ENCODE assay signal across 8 cellular contexts in genomic region chr7:155344618-155345433, GRCh38. TPM values are rescaled to one million over a fixed set of nuclear protein-coding genes. Genes with fewer than 3 reads are reported as not detected.
A peak's percentile ranks its signal among the peaks of the same experiment; 100 is the strongest.
DNase-seq lines count a peak whose midpoint lies in the region; ATAC-seq and TF ChIP-seq lines count a peak whose summit lies in the region.

No MANE protein-coding gene starts in this region.

- H3K27me3 Mint-ChIP-seq in activated naive CD8-positive, alpha-beta T cell treated with anti-CD3 and anti-CD28 coated beads for 36 hours: peaks cover 12% of the 10 kb centered on the region

- intact Hi-C loops in heart right ventricle (cut with DNase I): loop anchor here (1.0 to 10.0 kb wide), 12 partner anchors 43 to 433 kb away; no protein-coding TSS in a partner anchor
- intact Hi-C loops in posterior vena cava (cut with DNase I): loop anchor here (2.0 to 5.0 kb wide), 3 partner anchors 154 to 418 kb away; no protein-coding TSS in a partner anchor
- intact Hi-C loops in upper lobe of right lung (cut with DNase I): loop anchor here (10.0 kb wide), 2 partner anchors 160 to 420 kb away; no protein-coding TSS in a partner anchor

- H3K4me3 ChIP-seq in heart right ventricle: peak overlapping the region in 9 of 10 donors; percentile 24 to 50 (median 40)
- peak overlapping the region; percentile 43 for H3K4me3 ChIP-seq in upper lobe of right lung

- WGBS in heart right ventricle, 2 donors: 3% methylated on average over 40 to 62 of the region's 62 CpGs

- H3K4me1 ChIP-seq in heart right ventricle (peaks cover 0 to 11% (median 8%) of the 10 kb centered on the region in 9 donors), upper lobe of right lung (no peaks in the 10 kb centered on the region)

- H3K27me3 ChIP-seq in heart right ventricle: peaks cover 0 to 30% (median 17%) of the 10 kb centered on the region in 7 donors
- H3K27me3 ChIP-seq in upper lobe of right lung: peaks cover 5% of the 10 kb centered on the region

- no peaks in the 10 kb centered on the region for H3K9me3 Mint-ChIP-seq in activated naive CD8-positive, alpha-beta T cell treated with anti-CD3 and anti-CD28 coated beads for 36 hours

- H3K27ac Mint-ChIP-seq in activated naive CD8-positive, alpha-beta T cell treated with anti-CD3 and anti-CD28 coated beads for 36 hours: no peak overlapping the region

- H3K27ac ChIP-seq in heart right ventricle (peak overlapping the region in 1 of 10 donors; percentile 15), upper lobe of right lung (no peak overlapping the region)

- ATAC-seq in heart right ventricle: peak; percentile 88 to 97 (median 96)
- ATAC-seq in upper lobe of right lung: peak; percentile 97

- H3K4me1 Mint-ChIP-seq in activated naive CD8-positive, alpha-beta T cell treated with anti-CD3 and anti-CD28 coated beads for 36 hours: peaks cover 7% of the 10 kb centered on the region

- H3K9me3 ChIP-seq in heart right ventricle: no peaks in the 10 kb centered on the region
- H3K9me3 ChIP-seq in upper lobe of right lung: no peaks in the 10 kb centered on the region

- H3K36me3 ChIP-seq in heart right ventricle (no peaks in the 10 kb centered on the region), upper lobe of right lung (no peaks in the 10 kb centered on the region)

- H3K4me3 Mint-ChIP-seq in activated naive CD8-positive, alpha-beta T cell treated with anti-CD3 and anti-CD28 coated beads for 36 hours: peak overlapping the region; percentile 68

- DNase-seq in GF-D8 (lab: John Stamatoyannopoulos, UW) (peak; percentile 60), H4 (ENCODE audit: low spot score) (peak; percentile 69), SKM-1 (lab: John Stamatoyannopoulos, UW; ENCODE audit: unreplicated experiment) (peak; percentile 4), heart right ventricle (peak; percentile 65 to 84), posterior vena cava (ENCODE audit: low spot score) (peak; percentile 95), upper lobe of right lung (peak; percentile 90)
- peak; percentile 83 for DNase-seq in activated naive CD8-positive, alpha-beta T cell treated with anti-CD3 and anti-CD28 coated beads for 36 hours

- TF ChIP-seq CTCF in LNCAP (IDR thresholded peaks at IDR 0.05) (peak; percentile 95), heart right ventricle (IDR thresholded peaks at IDR 0.05) (peak; percentile 78 to 95 (median 87)), upper lobe of right lung (IDR thresholded peaks at IDR 0.05) (peak; percentile 76)

- H3K36me3 Mint-ChIP-seq in activated naive CD8-positive, alpha-beta T cell treated with anti-CD3 and anti-CD28 coated beads for 36 hours: no peaks in the 10 kb centered on the region

RNA-seq across cellular contexts. Expression of gene INSIG1, which starts 47.1 kb away (rescaled TPM):
- 183 and 213 TPM in 2 replicates for total RNA-seq in H4 (2014; rRNA removed; shearing (Covaris generic))
- 10 to 100 TPM; 52.5 to 53.4 TPM for total RNA-seq in activated naive CD8-positive, alpha-beta T cell treated with anti-CD3 and anti-CD28 coated beads for 36 hours
- 10 to 100 TPM in 7 of 10 donors, 1 to 10 TPM in 3; 5.9 to 16.3 (median 12.1) TPM for total RNA-seq in heart right ventricle
- 10 to 100 TPM in 1 of 2 donors, 1 to 10 TPM in 1; 6.7 to 13.1 TPM for polyA plus RNA-seq in heart right ventricle
- total RNA-seq in posterior vena cava: 10 to 100 TPM; 25.2 to 27.3 TPM
- 90.7 TPM for total RNA-seq in upper lobe of right lung

Comparison
In these comparisons a context has a peak if more than half of its experiments do, and no peak if none do; other contexts are left out.
1. DNase-seq: peak in every context shown above with its lines; median percentile 95 in posterior vena cava; 90 in upper lobe of right lung; 83 in activated naive CD8-positive, alpha-beta T cell treated with anti-CD3 and anti-CD28 coated beads for 36 hours; 74 in heart right ventricle; 69 in H4; 60 in GF-D8; 4 in SKM-1.